Comparison of ENCODE assay signal across 12 cellular contexts in the genomic region with DNA sequence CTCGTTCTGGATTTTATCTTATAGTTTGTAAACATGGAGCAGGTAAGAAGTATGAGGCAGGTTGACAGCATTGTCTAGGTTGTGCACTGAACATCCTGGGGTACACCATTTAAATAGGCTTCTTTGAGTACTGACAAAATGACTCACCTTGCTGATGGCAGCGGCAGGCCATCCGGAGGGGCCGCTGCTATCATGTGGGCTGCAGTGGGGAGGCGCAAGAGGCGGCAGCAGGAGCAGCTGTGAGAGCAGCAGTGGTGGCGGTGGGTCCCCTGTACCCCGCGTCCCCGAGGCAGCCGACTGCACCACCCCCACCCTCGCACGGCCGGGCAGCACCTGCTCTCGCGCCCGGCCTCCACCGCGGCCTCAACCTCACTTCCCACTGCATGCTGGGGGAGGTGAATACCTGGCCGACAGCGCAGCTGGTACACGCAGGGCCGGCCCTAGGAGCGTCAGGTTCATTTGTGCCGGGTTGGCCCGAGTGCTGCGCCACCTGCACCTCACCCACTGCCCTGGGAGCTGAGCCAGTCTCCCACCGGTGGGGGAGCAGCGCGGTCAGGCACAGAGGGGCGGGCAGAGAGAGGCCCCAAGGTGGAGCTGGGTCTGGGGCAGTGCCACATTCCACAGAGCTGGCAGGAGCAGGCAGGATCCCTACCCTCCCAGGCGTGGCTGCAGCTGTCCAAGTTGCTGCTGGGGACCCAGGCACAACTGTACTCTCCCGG.
DNase-seq lines count a peak whose midpoint lies in the region; TF ChIP-seq lines count a peak whose summit lies in the region.
"Had no signal": no experiment of that assay in that cellular context is flagged by ENCODE, and none has a peak within 500 bp of the region (broad histone marks: within the 10 kb centered on the region; RNA-seq: fewer than 3 reads in every experiment).

No MANE protein-coding gene starts in this region.

- intact Hi-C loops in esophagus squamous epithelium (cut with DNase I) (no loop called here), vagina (cut with DNase I) (no loop called here)

- H3K27me3 ChIP-seq in esophagus squamous epithelium = no peaks in the 10 kb centered on the region
- no peaks in the 10 kb centered on the region for H3K27me3 ChIP-seq in vagina
- H3K27me3 ChIP-seq: stomach had no signal

- H3K4me3 ChIP-seq in esophagus squamous epithelium = peak overlapping the region; percentile 18 to 55 (median 32)
- peak overlapping the region; percentile 10 for H3K4me3 ChIP-seq in retinal pigment epithelial cell (ENCODE audit: low read length)
- H3K4me3 ChIP-seq in vagina = peak overlapping the region in 1 of 2 donors; percentile 12

- TF ChIP-seq CTCF in esophagus squamous epithelium (IDR thresholded peaks at IDR 0.05) (no peak), retinal pigment epithelial cell (conservative IDR thresholded peaks at IDR 0.05; ENCODE audit: low read depth, low read length) (no peak), vagina (IDR thresholded peaks at IDR 0.05) (no peak)

- H3K4me1 ChIP-seq in esophagus squamous epithelium (peaks cover 0 to 62% (median 9%) of the 10 kb centered on the region in 3 donors), vagina (no peaks in the 10 kb centered on the region)

- DNase-seq in DMS 273 (lab: John Stamatoyannopoulos, UW; ENCODE audit: unreplicated experiment) (peak; percentile 53), DMS 273 treated with DMSO at 0.1 percent for 48 hours (lab: John Stamatoyannopoulos, UW) (no peak), NCI-H69 (lab: John Stamatoyannopoulos, UW) (peak; percentile 17), esophagus squamous epithelium (lab: John Stamatoyannopoulos, UW) (no peak), retinal pigment epithelial cell (ENCODE audit: low read depth) (no peak), vagina (ENCODE audit: extremely low spot score in 2 of 2) (no peak)
- no peak for DNase-seq in activated naive CD4-positive, alpha-beta T cell treated with Interleukin-2 at 50 U/mL for 16 hours
- DNase-seq in stimulated activated CD4-positive, alpha-beta T cell treated with anti-CD3 and anti-CD28 coated beads, Interleukin-15, amount 100 ng/mL, for 24 hours = no peak
- DNase-seq: activated CD4-positive, CD25-positive, alpha-beta regulatory T cell; NCI-H226; stomach had no signal

- TF ChIP-seq POLR2A in esophagus squamous epithelium (IDR thresholded peaks at IDR 0.05) = no peak
- TF ChIP-seq POLR2A in vagina (IDR thresholded peaks at IDR 0.05) = no peak

- WGBS in esophagus squamous epithelium, 2 donors = 23 to 65% methylated on average over 3 to 5 of the region's 33 CpGs

- peak overlapping the region; percentile 22 to 75 (median 58) for H3K27ac ChIP-seq in esophagus squamous epithelium
- no peak overlapping the region for H3K27ac ChIP-seq in vagina
- H3K27ac ChIP-seq: 22Rv1, stomach had no signal

- H3K36me3 ChIP-seq in esophagus squamous epithelium = no peaks in the 10 kb centered on the region
- no peaks in the 10 kb centered on the region for H3K36me3 ChIP-seq in vagina
- H3K36me3 ChIP-seq: stomach had no signal

- H3K9me3 ChIP-seq in esophagus squamous epithelium (no peaks in the 10 kb centered on the region), vagina (no peaks in the 10 kb centered on the region)
- H3K9me3 ChIP-seq: stomach had no signal

Comparison
In these comparisons a context has a peak if more than half of its experiments do, and no peak if none do; other contexts are left out.
1. DNase-seq: peak in DMS 273 (single experiment) and NCI-H69 (single experiment); none in DMS 273 treated with DMSO at 0.1 percent for 48 hours (single experiment), esophagus squamous epithelium (single experiment), retinal pigment epithelial cell (single experiment), activated naive CD4-positive, alpha-beta T cell treated with Interleukin-2 at 50 U/mL for 16 hours (single experiment), vagina (0 of 2) and stimulated activated CD4-positive, alpha-beta T cell treated with anti-CD3 and anti-CD28 coated beads, Interleukin-15, amount 100 ng/mL, for 24 hours (single experiment).